Comparison of ENCODE assay signal across 22 cellular contexts in the genomic region with DNA sequence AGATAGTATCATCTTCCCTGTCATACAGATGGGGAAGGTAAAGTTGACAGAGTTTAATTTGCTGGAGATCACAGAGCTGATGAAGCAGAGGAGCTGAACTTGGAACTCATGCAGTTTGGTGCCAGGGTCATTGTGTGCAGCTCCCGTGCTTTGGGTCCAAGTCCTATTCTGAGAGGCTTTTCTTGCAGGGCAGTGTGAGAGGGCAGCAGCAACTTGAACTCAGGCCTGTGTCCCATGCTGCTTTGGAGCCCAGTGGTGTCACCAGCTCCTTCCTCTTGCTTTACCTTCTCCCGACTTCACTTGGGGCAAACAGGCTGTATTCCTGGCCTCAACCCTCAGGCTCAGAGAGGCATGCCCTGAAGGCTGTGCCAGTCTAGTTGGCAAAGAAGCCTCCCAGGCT. TPM values are rescaled to one million over a fixed set of nuclear protein-coding genes. Genes with fewer than 3 reads are reported as not detected.
DNase-seq lines count a peak whose midpoint lies in the region; FAIRE-seq and TF ChIP-seq lines count a peak whose summit lies in the region.
"Had no signal": no experiment of that assay in that cellular context is flagged by ENCODE, and none has a peak within 500 bp of the region (broad histone marks: within the 10 kb centered on the region; RNA-seq: fewer than 3 reads in every experiment).

No MANE protein-coding gene starts in this region.

- H3K36me3 Mint-ChIP-seq in neural crest cell (ENCODE audit: low read depth), result no peaks in the 10 kb centered on the region
- no peaks in the 10 kb centered on the region for H3K36me3 Mint-ChIP-seq in activated naive CD4-positive, alpha-beta T cell treated with anti-CD3 and anti-CD28 coated beads, Interleukin-2, amount 10 ng/mL, durations not matched to agents 7 days and 5 days

- H3K36me3 ChIP-seq in bronchial epithelial cell (ENCODE audit: control insufficient read depth, insufficient read depth, low read length) (peaks cover 2% of the 10 kb centered on the region), spleen (no peaks in the 10 kb centered on the region)

- CTCF ChIA-PET in activated naive CD4-positive, alpha-beta T cell treated with anti-CD3 and anti-CD28 coated beads, Interleukin-2, amount 10 ng/mL, durations not matched to agents 7 days and 5 days (lab: Charles Lee), result interaction anchor here (0.6 to 1.3 kb wide), 2 partner anchors 14 to 342 kb away, joined by 3 to 4 read pairs; no protein-coding TSS in a partner anchor

- TF ChIP-seq CTCF in bronchial epithelial cell (IDR thresholded peaks at IDR 0.05; ENCODE audit: insufficient read depth, low read length, severe bottlenecking), result no peak
- TF ChIP-seq CTCF in neural crest cell (conservative IDR thresholded peaks at IDR 0.05), result no peak
- no peak for TF ChIP-seq CTCF in spleen (IDR thresholded peaks at IDR 0.05 in 8 of 11, conservative IDR thresholded peaks at IDR 0.05 in 3 of 11)

- peak; percentile 58 for FAIRE-seq in bronchial epithelial cell (lab: Jason Lieb, UNC)
- FAIRE-seq: A204.1, D721Med, G401.6, GM12891, H54, HTR-8/SVneo had no signal

- H3K4me1 ChIP-seq in spleen, result no peaks in the 10 kb centered on the region

- H3K4me1 Mint-ChIP-seq in neural crest cell, result no peaks in the 10 kb centered on the region
- H3K4me1 Mint-ChIP-seq in activated naive CD4-positive, alpha-beta T cell treated with anti-CD3 and anti-CD28 coated beads, Interleukin-2, amount 10 ng/mL, durations not matched to agents 7 days and 5 days, result no peaks in the 10 kb centered on the region

- H3K27me3 ChIP-seq in bronchial epithelial cell (ENCODE audit: control insufficient read depth, insufficient read depth, low read length) (no peaks in the 10 kb centered on the region), spleen (replicated peaks in 1 of 7) (peaks cover 0 to 6% (median 0%) of the 10 kb centered on the region in 7 donors)

- no peaks in the 10 kb centered on the region for H3K9me3 Mint-ChIP-seq in neural crest cell
- H3K9me3 Mint-ChIP-seq in activated naive CD4-positive, alpha-beta T cell treated with anti-CD3 and anti-CD28 coated beads, Interleukin-2, amount 10 ng/mL, durations not matched to agents 7 days and 5 days, result no peaks in the 10 kb centered on the region
- H3K9me3 Mint-ChIP-seq: CD4-positive, alpha-beta T cell; GM23338 had no signal

- intact Hi-C loops in spleen (cut with DNase I; ENCODE audit: low total_unique reads), result no loop called here

- peak overlapping the region; percentile 43 for H3K27ac Mint-ChIP-seq in neural crest cell (ENCODE audit: unreplicated experiment)
- H3K27ac Mint-ChIP-seq in activated naive CD4-positive, alpha-beta T cell treated with anti-CD3 and anti-CD28 coated beads, Interleukin-2, amount 10 ng/mL, durations not matched to agents 7 days and 5 days, result no peak overlapping the region
- H3K27ac Mint-ChIP-seq: CD4-positive, alpha-beta T cell; GM23338 had no signal

- no peaks in the 10 kb centered on the region for H3K9me3 ChIP-seq in spleen
- H3K9me3 ChIP-seq: Caco-2 had no signal

- H3K4me3 ChIP-seq in bronchial epithelial cell (ENCODE audit: low read depth, low read length) (no peak overlapping the region), spleen (no peak overlapping the region)
- H3K4me3 ChIP-seq: GM23338 had no signal

- 83 to 94% (median 87%) methylated on average over 2 of the region's 2 CpGs for WGBS in spleen, 5 donors

- DNase-seq in bronchial epithelial cell (ENCODE audit: low read depth), result no peak
- DNase-seq in islet precursor cell, result peak; percentile 33
- DNase-seq in neural crest cell (ENCODE audit: low read depth, low spot score), result no peak
- DNase-seq in spleen, result peak; percentile 16
- no peak for DNase-seq in LoVo (ENCODE audit: low spot score)
- no peak for DNase-seq in NCI-H774 (lab: John Stamatoyannopoulos, UW)
- no peak for DNase-seq in activated naive CD4-positive, alpha-beta T cell treated with anti-CD3 and anti-CD28 coated beads, Interleukin-2, amount 10 ng/mL, durations not matched to agents 7 days and 5 days
- DNase-seq: ACHN; AML-193; Caco-2; CD4-positive, alpha-beta T cell; HCEC 1CT; IMR-90 had no signal

- no peak overlapping the region for H3K27ac ChIP-seq in spleen
- H3K27ac ChIP-seq: C4-2B had no signal

- no peak overlapping the region for H3K4me3 Mint-ChIP-seq in neural crest cell
- no peak overlapping the region for H3K4me3 Mint-ChIP-seq in activated naive CD4-positive, alpha-beta T cell treated with anti-CD3 and anti-CD28 coated beads, Interleukin-2, amount 10 ng/mL, durations not matched to agents 7 days and 5 days
- H3K4me3 Mint-ChIP-seq: CD4-positive, alpha-beta T cell; GM23338 had no signal

- TF ChIP-seq POLR2A in spleen (IDR thresholded peaks at IDR 0.05), result no peak

- no peaks in the 10 kb centered on the region for H3K27me3 Mint-ChIP-seq in neural crest cell (ENCODE audit: low read depth)
- H3K27me3 Mint-ChIP-seq in activated naive CD4-positive, alpha-beta T cell treated with anti-CD3 and anti-CD28 coated beads, Interleukin-2, amount 10 ng/mL, durations not matched to agents 7 days and 5 days, result peaks cover 41% of the 10 kb centered on the region
- H3K27me3 Mint-ChIP-seq: CD4-positive, alpha-beta T cell had no signal

RNA-seq across cellular contexts. Expression of a gene that starts 24.7 kb away (rescaled TPM):
- total RNA-seq in bronchial epithelial cell, result 28.7 and 39.7 TPM in 2 replicates
- total RNA-seq in neural crest cell, result 50.4 and 51.8 TPM in 2 replicates
- total RNA-seq in spleen, result 1 to 10 TPM in 1 of 7 donors, under 1 TPM in 3, not detected in 3; 0.32 to 1.4 (median 0.72) TPM
- polyA plus RNA-seq in spleen, result under 1 TPM; 0.39 to 0.42 (median 0.39) TPM

RNA-seq across cellular contexts. Expression of a gene that starts 46.6 kb away (rescaled TPM):
- not detected in 2 replicates for total RNA-seq in bronchial epithelial cell
- total RNA-seq in neural crest cell, result not detected in 2 replicates
- 1 to 10 TPM in 1 of 7 donors, under 1 TPM in 4, not detected in 2; 0.50 to 3.6 (median 0.80) TPM for total RNA-seq in spleen
- under 1 TPM; 0.09 to 0.38 (median 0.14) TPM for polyA plus RNA-seq in spleen
- total RNA-seq: Caco-2, GM23338, IMR-90 had no signal
- polyA plus RNA-seq: BJ, GM23338, IMR-90 had no signal

Comparison
In these comparisons a context has a peak if more than half of its experiments do, and no peak if none do; other contexts are left out.
1. DNase-seq: peak in islet precursor cell (single experiment) and spleen (single experiment); none in bronchial epithelial cell (single experiment), neural crest cell (single experiment), LoVo (single experiment), NCI-H774 (single experiment) and activated naive CD4-positive, alpha-beta T cell treated with anti-CD3 and anti-CD28 coated beads, Interleukin-2, amount 10 ng/mL, durations not matched to agents 7 days and 5 days (single experiment).
2. RNA of a gene that starts 24.7 kb away (total RNA-seq): 50.4 to 51.8 TPM in neural crest cell and 28.7 to 39.7 TPM in bronchial epithelial cell; 0.32 to 1.4 TPM in spleen; every median in the first group is over 10 times any median in the second.